1 cellular context compared by ENCODE assay signal in genomic region chr18:77105021-77105420, GRCh38.
TF ChIP-seq lines count a peak whose summit lies in the region.

No MANE protein-coding gene starts in this region.

TF ChIP-seq in IMR-90, 13 proteins besides CTCF, POLR2A, EP300 and RAD21 (continued from another document):
- TF ChIP-seq NFE2L2 (IDR thresholded peaks at IDR 0.05; ENCODE audit: low read depth, low read length) = no peak
- TF ChIP-seq RCOR1 (IDR thresholded peaks at IDR 0.05; ENCODE audit: insufficient replicate concordance, low read length) = no peak
- TF ChIP-seq MAFK (IDR thresholded peaks at IDR 0.05; ENCODE audit: low read depth, low read length) = no peak
- no peak for TF ChIP-seq ELK1 (IDR thresholded peaks at IDR 0.05; ENCODE audit: borderline replicate concordance, low read depth, low read length)
- no peak for TF ChIP-seq RFX5 (IDR thresholded peaks at IDR 0.05; ENCODE audit: low read depth, low read length)
- no peak for TF ChIP-seq CHD1 (IDR thresholded peaks at IDR 0.05; ENCODE audit: low read depth, low read length)
